Comparison of ENCODE assay signal across 9 cellular contexts in the genomic region with DNA sequence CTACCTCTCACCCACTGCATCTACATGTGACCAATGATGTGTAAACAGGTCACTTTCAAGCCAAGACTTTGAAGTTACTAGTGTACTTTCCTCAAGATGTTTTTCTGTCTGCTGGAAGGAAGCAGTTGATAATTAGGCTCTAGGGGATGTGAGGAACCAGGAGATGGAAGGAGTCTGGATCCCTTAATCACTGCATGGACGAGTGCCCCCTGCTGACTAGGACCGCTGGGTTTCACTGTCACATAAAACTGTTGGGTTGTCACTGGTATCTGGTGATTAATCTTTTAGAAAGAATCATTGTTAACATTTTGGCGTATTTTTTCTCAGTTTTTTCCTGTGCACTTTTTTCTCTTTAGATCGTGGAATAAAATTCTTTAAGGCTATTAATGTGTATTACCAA.
DNase-seq lines count a peak whose midpoint lies in the region; ATAC-seq, FAIRE-seq and TF ChIP-seq lines count a peak whose summit lies in the region.
"Had no signal": no experiment of that assay in that cellular context is flagged by ENCODE, and none has a peak within 500 bp of the region (broad histone marks: within the 10 kb centered on the region; RNA-seq: fewer than 3 reads in every experiment).

No MANE protein-coding gene starts in this region.

- no peaks in the 10 kb centered on the region for H3K36me3 ChIP-seq in keratinocyte (ENCODE audit: control insufficient read depth in 2 of 2, extremely low read depth in 1 of 2, insufficient read depth in 2 of 2, low read length in 2 of 2)

- no peak overlapping the region for H3K4me3 ChIP-seq in keratinocyte (ENCODE audit: control insufficient read depth in 2 of 3, extremely low read depth in 1 of 3, insufficient read depth in 2 of 3, low read depth in 1 of 3, low read length in 3 of 3)

- H3K27me3 ChIP-seq in keratinocyte (ENCODE audit: control insufficient read depth, extremely low read depth, insufficient read depth, low read length) = no peaks in the 10 kb centered on the region

- POLR2A ChIA-PET in WTC11 (lab: Charles Lee) = no interaction called here

- no peak overlapping the region for H2AFZ ChIP-seq in keratinocyte (ENCODE audit: control insufficient read depth, low read length)

- H4K20me1 ChIP-seq in keratinocyte (ENCODE audit: control insufficient read depth, extremely low read depth, insufficient read depth, low read length) = no peaks in the 10 kb centered on the region

- TF ChIP-seq CTCF in AG09319 (IDR thresholded peaks at IDR 0.05; ENCODE audit: low read depth, low read length) = peak; percentile 37
- peak; percentile 11 for TF ChIP-seq CTCF in GM20000 (IDR thresholded peaks at IDR 0.05; ENCODE audit: extremely low read depth, missing control alignments)
- no peak for TF ChIP-seq CTCF in WTC11 (IDR thresholded peaks at IDR 0.05)
- peak; percentile 32 to 69 (median 41) for TF ChIP-seq CTCF in keratinocyte (optimal IDR thresholded peaks at IDR 0.05 in 1 of 3, IDR thresholded peaks at IDR 0.05 in 1 of 3, conservative IDR thresholded peaks at IDR 0.05 in 1 of 3; ENCODE audit: extremely low read depth in 1 of 3, insufficient read depth in 2 of 3, low read length in 3 of 3)

- H3K79me2 ChIP-seq in keratinocyte (ENCODE audit: control insufficient read depth, insufficient read depth, low read length) = no peaks in the 10 kb centered on the region

- no peaks in the 10 kb centered on the region; the same call in 1 of the 2 replicates for H3K27me3 Mint-ChIP-seq in WTC11 (ENCODE audit: low read depth)

- H3K9me1 ChIP-seq in keratinocyte (ENCODE audit: control insufficient read depth, extremely low read depth, insufficient read depth, low read length) = no peaks in the 10 kb centered on the region

- H3K9me3 ChIP-seq in keratinocyte (ENCODE audit: control insufficient read depth, low read depth, low read length) = no peaks in the 10 kb centered on the region

- dilution Hi-C loops in keratinocyte (cut with MboI; ENCODE audit: extremely low pct_ligation_motif_present, low sequenced_read_pairs) = no loop called here

- no peak overlapping the region for H3K4me2 ChIP-seq in keratinocyte (ENCODE audit: control insufficient read depth, extremely low read depth, insufficient read depth, low read depth, low read length)

- CTCF ChIA-PET in WTC11 (lab: Charles Lee) = no interaction called here

- peak; percentile 65 for ATAC-seq in WTC11

- H3K36me3 Mint-ChIP-seq in WTC11 = peaks cover 6% of the 10 kb centered on the region; the same call in 1 of the 2 replicates

- DNase-seq in AG09319 (ENCODE audit: extremely low read depth, low read depth) (no peak), GM20000 (ENCODE audit: low spot score) (peak; percentile 24), WTC11 (ENCODE audit: low spot score) (peak; percentile 32), keratinocyte (ENCODE audit: low read depth, low spot score) (no peak), NCI-H1417 (lab: John Stamatoyannopoulos, UW) (no peak), NCI-H526 treated with DMSO at 0.1 percent for 48 hours (lab: John Stamatoyannopoulos, UW) (no peak)
- DNase-seq in activated CD8-positive, alpha-beta memory T cell treated with anti-CD3 and anti-CD28 coated beads, Interleukin-2, amount 50 U/mL, for 4 hours = no peak
- no peak for DNase-seq in stimulated activated CD4-positive, alpha-beta T cell treated with anti-CD3 and anti-CD28 coated beads, Interleukin-4, amount 100 ng/mL, for 1 hour
- DNase-seq: MM.1S had no signal

- no peak overlapping the region for H3K4me3 Mint-ChIP-seq in WTC11

- no peaks in the 10 kb centered on the region for H3K4me1 Mint-ChIP-seq in WTC11

- H3K27ac Mint-ChIP-seq in WTC11 = no peak overlapping the region

- H3K9ac ChIP-seq in keratinocyte (ENCODE audit: control insufficient read depth, extremely low read depth, insufficient read depth, low read length) = no peak overlapping the region

- H3K27ac ChIP-seq in keratinocyte (ENCODE audit: control insufficient read depth, insufficient read depth, low read length) = no peak overlapping the region

- peaks cover 37% of the 10 kb centered on the region for H3K9me3 Mint-ChIP-seq in WTC11

- H3K4me1 ChIP-seq in keratinocyte (ENCODE audit: control insufficient read depth, extremely low read depth, insufficient read depth, low read length) = no peaks in the 10 kb centered on the region

- no peak for FAIRE-seq in keratinocyte (lab: Jason Lieb, UNC)

TF ChIP-seq in WTC11, 78 proteins besides CTCF, POLR2A, EP300 and RAD21:
- TF ChIP-seq, protein P1, sequence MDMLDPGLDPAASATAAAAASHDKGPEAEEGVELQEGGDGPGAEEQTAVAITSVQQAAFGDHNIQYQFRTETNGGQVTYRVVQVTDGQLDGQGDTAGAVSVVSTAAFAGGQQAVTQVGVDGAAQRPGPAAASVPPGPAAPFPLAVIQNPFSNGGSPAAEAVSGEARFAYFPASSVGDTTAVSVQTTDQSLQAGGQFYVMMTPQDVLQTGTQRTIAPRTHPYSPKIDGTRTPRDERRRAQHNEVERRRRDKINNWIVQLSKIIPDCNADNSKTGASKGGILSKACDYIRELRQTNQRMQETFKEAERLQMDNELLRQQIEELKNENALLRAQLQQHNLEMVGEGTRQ (CRISPR knock-in tag; IDR thresholded peaks at IDR 0.05) = no peak
- TF ChIP-seq TEAD1 (CRISPR knock-in tag; IDR thresholded peaks at IDR 0.05) (no peak), MXD4 (CRISPR knock-in tag; IDR thresholded peaks at IDR 0.05; ENCODE audit: borderline replicate concordance) (no peak), ZNF317 (CRISPR knock-in tag; IDR thresholded peaks at IDR 0.05; ENCODE audit: borderline replicate concordance, low read depth) (0 out of 2 replicates have a peak, but pooled peaks have one; percentile 71), EMX1 (CRISPR knock-in tag; IDR thresholded peaks at IDR 0.05) (no peak), ETV6 (CRISPR knock-in tag; IDR thresholded peaks at IDR 0.05) (no peak), SP1 (CRISPR knock-in tag; conservative IDR thresholded peaks at IDR 0.05) (no peak)
- TF ChIP-seq, protein P2, sequence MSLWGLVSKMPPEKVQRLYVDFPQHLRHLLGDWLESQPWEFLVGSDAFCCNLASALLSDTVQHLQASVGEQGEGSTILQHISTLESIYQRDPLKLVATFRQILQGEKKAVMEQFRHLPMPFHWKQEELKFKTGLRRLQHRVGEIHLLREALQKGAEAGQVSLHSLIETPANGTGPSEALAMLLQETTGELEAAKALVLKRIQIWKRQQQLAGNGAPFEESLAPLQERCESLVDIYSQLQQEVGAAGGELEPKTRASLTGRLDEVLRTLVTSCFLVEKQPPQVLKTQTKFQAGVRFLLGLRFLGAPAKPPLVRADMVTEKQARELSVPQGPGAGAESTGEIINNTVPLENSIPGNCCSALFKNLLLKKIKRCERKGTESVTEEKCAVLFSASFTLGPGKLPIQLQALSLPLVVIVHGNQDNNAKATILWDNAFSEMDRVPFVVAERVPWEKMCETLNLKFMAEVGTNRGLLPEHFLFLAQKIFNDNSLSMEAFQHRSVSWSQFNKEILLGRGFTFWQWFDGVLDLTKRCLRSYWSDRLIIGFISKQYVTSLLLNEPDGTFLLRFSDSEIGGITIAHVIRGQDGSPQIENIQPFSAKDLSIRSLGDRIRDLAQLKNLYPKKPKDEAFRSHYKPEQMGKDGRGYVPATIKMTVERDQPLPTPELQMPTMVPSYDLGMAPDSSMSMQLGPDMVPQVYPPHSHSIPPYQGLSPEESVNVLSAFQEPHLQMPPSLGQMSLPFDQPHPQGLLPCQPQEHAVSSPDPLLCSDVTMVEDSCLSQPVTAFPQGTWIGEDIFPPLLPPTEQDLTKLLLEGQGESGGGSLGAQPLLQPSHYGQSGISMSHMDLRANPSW (CRISPR knock-in tag; conservative IDR thresholded peaks at IDR 0.05; ENCODE audit: low read depth) = no peak
- TF ChIP-seq, protein P3, sequence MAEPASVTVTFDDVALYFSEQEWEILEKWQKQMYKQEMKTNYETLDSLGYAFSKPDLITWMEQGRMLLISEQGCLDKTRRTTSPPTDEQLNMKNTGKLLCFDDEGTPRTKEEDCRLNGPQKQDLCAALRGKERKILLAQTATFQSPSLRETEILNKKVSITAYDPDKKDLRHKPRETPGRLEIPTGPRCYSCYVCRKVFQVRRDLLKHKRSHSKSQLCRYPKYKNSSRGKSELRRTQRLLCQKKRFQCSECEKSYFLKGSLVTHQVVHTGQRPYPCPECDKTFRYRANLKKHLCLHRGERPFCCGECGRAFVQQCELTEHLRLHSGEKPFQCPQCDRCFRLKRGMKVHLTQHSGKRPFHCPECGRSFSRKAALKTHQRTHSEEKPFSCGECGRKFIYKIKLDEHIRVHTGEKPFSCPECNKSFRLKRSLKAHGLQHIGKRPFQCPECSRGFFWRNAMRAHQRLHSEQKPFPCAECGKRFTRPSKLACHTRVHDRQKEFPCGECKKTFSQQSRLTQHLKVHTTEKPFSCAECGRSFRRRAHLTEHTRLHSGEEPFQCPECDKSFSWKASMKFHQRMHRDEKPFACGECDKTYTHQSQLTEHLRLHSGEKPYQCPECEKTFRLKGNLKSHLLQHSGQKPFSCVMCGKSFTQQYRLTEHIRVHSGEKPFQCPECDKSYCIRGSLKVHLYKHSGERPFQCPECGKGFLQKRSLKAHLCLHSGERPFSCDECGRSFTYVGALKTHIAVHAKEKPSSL (CRISPR knock-in tag; conservative IDR thresholded peaks at IDR 0.05) = no peak

Comparison
In these comparisons a context has a peak if more than half of its experiments do, and no peak if none do; other contexts are left out.
1. DNase-seq: peak in GM20000 (single experiment) and WTC11 (single experiment); none in AG09319 (single experiment), keratinocyte (single experiment), activated CD8-positive, alpha-beta memory T cell treated with anti-CD3 and anti-CD28 coated beads, Interleukin-2, amount 50 U/mL, for 4 hours (single experiment), stimulated activated CD4-positive, alpha-beta T cell treated with anti-CD3 and anti-CD28 coated beads, Interleukin-4, amount 100 ng/mL, for 1 hour (single experiment), NCI-H1417 (0 of 3) and NCI-H526 treated with DMSO at 0.1 percent for 48 hours (single experiment).